34 cellular contexts compared by ENCODE assay signal in the genomic region with DNA sequence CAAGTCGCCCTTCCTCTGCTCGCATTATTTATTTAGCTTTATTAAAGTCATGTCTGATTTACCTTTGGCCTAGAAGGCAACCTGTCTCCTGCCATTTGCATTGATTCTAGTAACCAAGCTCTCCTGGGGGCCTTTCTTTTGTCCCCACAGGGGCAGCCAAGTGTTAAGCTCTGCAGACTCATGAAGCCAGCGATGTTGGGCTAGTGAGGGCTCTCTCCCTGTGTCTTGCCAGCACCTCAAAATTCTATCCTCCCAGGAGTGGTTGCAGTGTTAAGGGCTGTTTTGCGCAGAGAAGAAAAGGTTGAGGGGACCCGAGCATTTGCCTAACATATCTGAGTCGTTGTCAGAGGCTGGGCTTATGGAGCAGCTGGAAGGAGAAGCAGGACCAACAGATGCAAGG.
"Had no signal": no experiment of that assay in that cellular context is flagged by ENCODE, and none has a peak within 500 bp of the region (broad histone marks: within the 10 kb centered on the region; RNA-seq: fewer than 3 reads in every experiment).

No MANE protein-coding gene starts in this region.

- DNase-seq: Karpas-422, Kasumi-1, MG63, MM.1S, MV-4-11, NCI-H1048, NCI-H1092, NCI-H1092 treated with DMSO at 0.1 percent for 48 hours, NCI-H1105, NCI-H1105 treated with DMSO at 0.1 percent for 48 hours, NCI-H1417, NCI-H1417 treated with DMSO at 0.1 percent for 48 hours, NCI-H1436, NCI-H1436 treated with DMSO at 0.1 percent for 48 hours, NCI-H146, NCI-H1694, NCI-H1694 treated with DMSO at 0.1 percent for 48 hours, NCI-H187, NCI-H187 treated with DMSO at 0.1 percent for 48 hours, NCI-H1930, NCI-H2029, NCI-H2029 treated with DMSO at 0.1 percent for 48 hours, NCI-H2081, NCI-H2081 treated with DMSO at 0.1 percent for 48 hours, NCI-H2107, NCI-H2171, NCI-H2171 treated with DMSO at 0.1 percent for 48 hours, NCI-H2227 treated with DMSO at 0.1 percent for 48 hours, NCI-H226, NCI-H345, NCI-H446, NCI-H446 treated with DMSO at 0.1 percent for 48 hours, NCI-H510A, NCI-H510A treated with DMSO at 0.1 percent for 48 hours had no signal

- H3K36me3 ChIP-seq: MG63 had no signal

- H3K4me3 ChIP-seq: MG63 had no signal

- H3K9me3 ChIP-seq: MG63 had no signal

- H3K27me3 ChIP-seq: MG63 had no signal
